Comparison of ENCODE assay signal across 2 cellular contexts in the genomic region with DNA sequence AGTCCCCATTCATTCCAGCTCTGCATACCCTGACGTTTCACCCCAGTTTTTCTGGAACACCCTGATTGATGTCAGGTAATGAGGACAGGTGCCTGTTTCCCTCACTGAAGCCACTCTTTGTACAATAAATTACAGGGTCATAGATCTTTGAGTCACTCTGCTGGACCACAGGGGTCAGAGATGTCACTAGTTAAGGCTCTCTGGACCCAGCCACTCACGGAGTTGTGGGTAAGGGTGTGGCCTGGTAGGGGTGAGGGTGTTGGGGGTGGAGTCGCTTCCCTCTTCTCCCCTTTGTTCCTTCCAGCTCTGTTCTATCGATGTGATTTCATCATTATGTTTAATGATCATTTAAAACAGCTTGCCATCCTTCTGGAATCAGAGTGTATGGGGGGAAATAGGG.
TF ChIP-seq lines count a peak whose summit lies in the region.

No MANE protein-coding gene starts in this region.

TF ChIP-seq in HCT116, 20 proteins besides CTCF, POLR2A, EP300 and RAD21:
- TF ChIP-seq REST (IDR thresholded peaks at IDR 0.05; ENCODE audit: low read depth), result no peak
- TF ChIP-seq, protein P1, sequence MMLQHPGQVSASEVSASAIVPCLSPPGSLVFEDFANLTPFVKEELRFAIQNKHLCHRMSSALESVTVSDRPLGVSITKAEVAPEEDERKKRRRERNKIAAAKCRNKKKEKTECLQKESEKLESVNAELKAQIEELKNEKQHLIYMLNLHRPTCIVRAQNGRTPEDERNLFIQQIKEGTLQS (IDR thresholded peaks at IDR 0.05), result no peak
- no peak for TF ChIP-seq TCF7L2 (IDR thresholded peaks at IDR 0.05; ENCODE audit: borderline replicate concordance, extremely low read depth, insufficient read depth, insufficient read length)

TF ChIP-seq in WTC11, 78 proteins besides CTCF, POLR2A, EP300 and RAD21 (continued from another document):
- TF ChIP-seq AR (CRISPR knock-in tag; IDR thresholded peaks at IDR 0.05) (no peak), HMGA2 (CRISPR knock-in tag; IDR thresholded peaks at IDR 0.05) (no peak), MLX (CRISPR knock-in tag; IDR thresholded peaks at IDR 0.05) (no peak), MYBL2 (CRISPR knock-in tag; IDR thresholded peaks at IDR 0.05) (no peak), GRHL2 (CRISPR knock-in tag; IDR thresholded peaks at IDR 0.05; ENCODE audit: insufficient replicate concordance, severe bottlenecking) (no peak), CREM (CRISPR knock-in tag; IDR thresholded peaks at IDR 0.05) (no peak), ZNF232 (CRISPR knock-in tag; IDR thresholded peaks at IDR 0.05) (no peak), IRF1 (CRISPR knock-in tag; IDR thresholded peaks at IDR 0.05) (no peak), SOX15 (CRISPR knock-in tag; IDR thresholded peaks at IDR 0.05) (no peak)
